ENCODE assay signal across 18 cellular contexts in the genomic region with DNA sequence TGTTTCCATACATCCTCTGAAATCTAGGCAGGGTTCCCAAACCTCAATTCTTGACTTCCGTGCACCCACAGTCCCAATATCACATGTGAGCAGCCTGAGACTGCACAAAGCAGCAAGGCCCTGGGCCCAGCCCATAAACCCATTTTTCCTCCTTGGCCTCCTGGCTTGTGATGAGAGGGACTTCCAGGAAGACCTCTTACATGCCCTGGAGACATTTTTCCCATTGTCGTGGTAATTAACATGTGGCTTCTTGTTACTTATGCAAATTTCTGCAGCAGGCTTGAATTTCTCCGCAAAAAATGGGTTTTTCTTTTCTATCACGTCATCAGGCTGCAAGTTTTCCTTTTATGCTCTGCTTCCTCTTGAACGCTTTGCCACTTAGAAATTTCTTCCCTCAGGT. TPM values are rescaled to one million over a fixed set of nuclear protein-coding genes. Genes with fewer than 3 reads are reported as not detected.
A peak's percentile ranks its signal among the peaks of the same experiment; 100 is the strongest.
DNase-seq lines count a peak whose midpoint lies in the region; ATAC-seq and TF ChIP-seq lines count a peak whose summit lies in the region.
"Had no signal": no experiment of that assay in that cellular context is flagged by ENCODE, and none has a peak within 500 bp of the region (broad histone marks: within the 10 kb centered on the region; RNA-seq: fewer than 3 reads in every experiment).

No MANE protein-coding gene starts in this region.

- H3K27ac Mint-ChIP-seq in GM23338 (peak overlapping the region; percentile 90), WTC11 (peak overlapping the region; percentile 70)
- H3K27ac Mint-ChIP-seq: CD4-positive, CD25-positive, alpha-beta regulatory T cell; HFFc6 had no signal

- CTCF ChIA-PET in WTC11 (lab: Charles Lee), result no interaction called here

- peaks cover 19% of the 10 kb centered on the region for H3K9me3 Mint-ChIP-seq in GM23338
- H3K9me3 Mint-ChIP-seq in WTC11, result peaks cover 17% of the 10 kb centered on the region
- H3K9me3 Mint-ChIP-seq: HFFc6 had no signal

- H2AFZ ChIP-seq in GM23338, result no peak overlapping the region

- H3K36me3 ChIP-seq in GM23338 (ENCODE audit: insufficient read depth) (0 out of 2 replicates have a peak, but pooled peaks cover 4% of the 10 kb centered on the region), spleen (peaks cover 0 to 13% (median 0%) of the 10 kb centered on the region in 6 donors), tibial nerve (peaks cover 0 to 14% (median 0%) of the 10 kb centered on the region in 3 donors)
- H3K36me3 ChIP-seq: BE2C had no signal

- H3K9me3 ChIP-seq in spleen, result no peaks in the 10 kb centered on the region
- H3K9me3 ChIP-seq in tibial nerve, result no peaks in the 10 kb centered on the region
- H3K9me3 ChIP-seq: BE2C had no signal

- H3K36me3 Mint-ChIP-seq in GM23338 (ENCODE audit: low read depth) (peaks cover 41% of the 10 kb centered on the region), WTC11 (peaks cover 27% of the 10 kb centered on the region)

- no peaks in the 10 kb centered on the region for H3F3A ChIP-seq in GM23338 (replicated peaks; ENCODE audit: low read depth)

- H3K79me2 ChIP-seq in GM23338 (replicated peaks; ENCODE audit: insufficient read depth), result peaks cover 25% of the 10 kb centered on the region

- DNase-seq in GM23338 (ENCODE audit: low spot score) (peak; percentile 42), WTC11 (ENCODE audit: low spot score) (no peak), iPS DF 4.7 (ENCODE audit: extremely low read depth, low spot score) (peak; percentile 7), spleen (no peak), tibial nerve (ENCODE audit: low spot score in 2 of 2) (no peak)
- DNase-seq: BE2C; C1 segment of cervical spinal cord; CD4-positive, CD25-positive, alpha-beta regulatory T cell; DMS153; DMS79; GF-D8; GOT3; HCEC 1CT; HFFc6 had no signal

- no peaks in the 10 kb centered on the region for H4K20me1 ChIP-seq in GM23338 (replicated peaks; ENCODE audit: insufficient read depth)

- H3K4me3 ChIP-seq in GM23338 (no peak overlapping the region), spleen (no peak overlapping the region), tibial nerve (no peak overlapping the region)

- H3K4me1 ChIP-seq in GM23338 (ENCODE audit: insufficient read depth) (peaks cover 17% of the 10 kb centered on the region), spleen (peaks cover 4 to 27% (median 21%) of the 10 kb centered on the region in 6 donors), tibial nerve (peaks cover 0 to 22% (median 5%) of the 10 kb centered on the region in 4 donors)
- H3K4me1 ChIP-seq: BE2C had no signal

- H3K4me1 Mint-ChIP-seq in GM23338, result peaks cover 26% of the 10 kb centered on the region
- H3K4me1 Mint-ChIP-seq in WTC11, result peaks cover 35% of the 10 kb centered on the region

- 94 to 96% (median 95%) methylated on average over 5 of the region's 5 CpGs for WGBS in spleen, 5 donors
- WGBS in tibial nerve, 2 donors, result 90 to 92% methylated on average over 5 of the region's 5 CpGs

- TF ChIP-seq CTCF in GM23338 (conservative IDR thresholded peaks at IDR 0.05; ENCODE audit: low read depth in 2 of 2) (no peak), WTC11 (IDR thresholded peaks at IDR 0.05) (no peak), spleen (IDR thresholded peaks at IDR 0.05 in 8 of 11, conservative IDR thresholded peaks at IDR 0.05 in 3 of 11) (no peak), tibial nerve (IDR thresholded peaks at IDR 0.05) (no peak)

- TF ChIP-seq POLR2A in spleen (IDR thresholded peaks at IDR 0.05) (no peak), tibial nerve (IDR thresholded peaks at IDR 0.05) (no peak)

- intact Hi-C loops in spleen (cut with DNase I; ENCODE audit: low total_unique reads), result no loop called here

- H3K4me3 Mint-ChIP-seq in GM23338 (peak overlapping the region; percentile 3; the same call in 2 of the 3 replicates), WTC11 (peak overlapping the region; percentile 3; the same call in 1 of the 2 replicates)
- H3K4me3 Mint-ChIP-seq: HFFc6 had no signal

- TF ChIP-seq EP300 in tibial nerve (IDR thresholded peaks at IDR 0.05), result no peak

- no peaks in the 10 kb centered on the region for H3K27me3 ChIP-seq in GM23338 (ENCODE audit: insufficient read depth)
- H3K27me3 ChIP-seq in spleen (replicated peaks in 1 of 7), result no peaks in the 10 kb centered on the region
- H3K27me3 ChIP-seq in tibial nerve, result no peaks in the 10 kb centered on the region
- H3K27me3 ChIP-seq: BE2C had no signal

- peaks cover 11% of the 10 kb centered on the region for H3K27me3 Mint-ChIP-seq in GM23338 (ENCODE audit: insufficient read depth, low read depth, poor library complexity)
- no peaks in the 10 kb centered on the region for H3K27me3 Mint-ChIP-seq in WTC11 (ENCODE audit: low read depth)
- H3K27me3 Mint-ChIP-seq: CD4-positive, CD25-positive, alpha-beta regulatory T cell had no signal

- POLR2A ChIA-PET in WTC11 (lab: Charles Lee), result no interaction called here

- peak overlapping the region; percentile 27; the same call in 1 of the 2 replicates for H3K4me2 ChIP-seq in GM23338
- H3K4me2 ChIP-seq: KMS-11 had no signal

- 0 out of 2 replicates have a peak, but pooled peaks cover 5% of the 10 kb centered on the region for H3K9me2 ChIP-seq in GM23338 (ENCODE audit: insufficient read depth)

- H3K27ac ChIP-seq in GM23338 (ENCODE audit: low read depth), result peak overlapping the region; percentile 28; the same call in 1 of the 2 replicates
- H3K27ac ChIP-seq in spleen, result no peak overlapping the region
- H3K27ac ChIP-seq in tibial nerve, result no peak overlapping the region
- H3K27ac ChIP-seq: HL-60, KMS-11 had no signal

- ATAC-seq in GM23338 (0 out of 3 replicates have a peak, but pooled peaks have one; percentile 12), WTC11 (peak; percentile 29; the same call in 1 of the 2 replicates), GM21423 (IDR thresholded peaks at IDR 0.05; ENCODE audit: unreplicated experiment) (no peak), GM19463 (IDR thresholded peaks at IDR 0.05; ENCODE audit: unreplicated experiment) (no peak)

TF ChIP-seq in GM23338, 12 proteins besides CTCF, POLR2A, EP300 and RAD21 (continues in another document):
- 0 out of 2 replicates have a peak, but pooled peaks have one; percentile 26 for TF ChIP-seq CREB1 (CRISPR knock-in tag; IDR thresholded peaks at IDR 0.05; ENCODE audit: low read depth)

TF ChIP-seq in WTC11, 78 proteins besides CTCF, POLR2A, EP300 and RAD21:
- TF ChIP-seq ZNF121 (CRISPR knock-in tag; IDR thresholded peaks at IDR 0.05), result 0 out of 2 replicates have a peak, but pooled peaks have one; percentile 48
- no peak for TF ChIP-seq NFATC4 (CRISPR knock-in tag; IDR thresholded peaks at IDR 0.05)

RNA-seq across cellular contexts. Expression of gene PIGK, which starts 3.3 kb away (rescaled TPM):
- 20.8 and 26.4 TPM in 2 replicates for total RNA-seq in GM23338 (2014; rRNA removed; shearing (Covaris generic))
- polyA plus RNA-seq in GM23338 (2016; fragmentation: Nextera tagmentation; extraction: Ambion mirVana) (12.7 and 16.4 TPM in 2 replicates), spleen (1 to 10 TPM; 3.2 to 7.1 (median 6.4) TPM)
- total RNA-seq in WTC11 (2021) (20.5 to 22.9 TPM (median 21.7 TPM) in 3 replicates), spleen (10 to 100 TPM; 18.4 to 29.3 (median 21.6) TPM), tibial nerve (10 to 100 TPM; 15.3 to 27.2 (median 20.9) TPM)

RNA-seq across cellular contexts. Expression of gene AK5, which starts 59.3 kb away (rescaled TPM):
- total RNA-seq in GM23338 (2014; rRNA removed; shearing (Covaris generic)), result 8.8 and 18.3 TPM in 2 replicates
- polyA plus RNA-seq in GM23338 (2016; fragmentation: Nextera tagmentation; extraction: Ambion mirVana) (8.1 and 12.2 TPM in 2 replicates), spleen (1 to 10 TPM in 1 of 3 donors, under 1 TPM in 2; 0.53 to 1.3 (median 0.61) TPM)
- total RNA-seq in WTC11 (2021) (2.7 to 4.6 TPM (median 3.0 TPM) in 3 replicates), spleen (10 to 100 TPM in 1 of 7 donors, 1 to 10 TPM in 4, under 1 TPM in 2; 0.33 to 16.3 (median 1.7) TPM), tibial nerve (10 to 100 TPM; 16.7 to 21.3 (median 20.0) TPM)

Comparison
In these comparisons a context has a peak if more than half of its experiments do, and no peak if none do; other contexts are left out.
1. ATAC-seq: peak in GM23338 (single experiment) and WTC11 (single experiment); none in GM21423 (single experiment) and GM19463 (single experiment).
2. DNase-seq: peak in GM23338 (single experiment) and iPS DF 4.7 (single experiment); none in WTC11 (single experiment), spleen (single experiment) and tibial nerve (0 of 2).